Comparison of ENCODE assay signal across 1 cellular context in genomic region chr6:43623880-43624785, GRCh38.
TF ChIP-seq lines count a peak whose summit lies in the region.

No MANE protein-coding gene starts in this region.

TF ChIP-seq in GM12878, 131 proteins besides CTCF, POLR2A, EP300 and RAD21:
- no peak for TF ChIP-seq NKRF (conservative IDR thresholded peaks at IDR 0.05)
- no peak for TF ChIP-seq MXI1 (IDR thresholded peaks at IDR 0.05; ENCODE audit: low read depth, low read length)
